In genomic region chr11:59822989-59823566, GRCh38 we compare ENCODE assay signal across 8 cellular contexts. TPM values are rescaled to one million over a fixed set of nuclear protein-coding genes. Genes with fewer than 3 reads are reported as not detected.
DNase-seq lines count a peak whose midpoint lies in the region; ATAC-seq, FAIRE-seq and TF ChIP-seq lines count a peak whose summit lies in the region.

No MANE protein-coding gene starts in this region.

- peak; percentile 62 for FAIRE-seq in TTC549 (lab: Jason Lieb, UNC)

- no CpG with 5 or more reads among the region's 9 CpGs for WGBS in neuronal stem cell (ENCODE audit: extremely low coverage in 2 of 2, insufficient read length in 2 of 2, insufficient replicate concordance in 1 of 2), 2 donors

- TF ChIP-seq CTCF in fibroblast of pulmonary artery (IDR thresholded peaks at IDR 0.05; ENCODE audit: low read length, missing control alignments): peak; percentile 72

- no peaks in the 10 kb centered on the region for H3K27me3 ChIP-seq in CD4-positive, alpha-beta memory T cell (ENCODE audit: insufficient read depth, low read length)
- peaks cover 0 to 18% (median 0%) of the 10 kb centered on the region in 3 experiments for H3K27me3 ChIP-seq in neuronal stem cell (ENCODE audit: control insufficient read depth in 3 of 3, insufficient read depth in 3 of 3, low read depth in 1 of 3, low read length in 3 of 3)

- no peaks in the 10 kb centered on the region for H3K36me3 ChIP-seq in CD4-positive, alpha-beta memory T cell (ENCODE audit: insufficient read depth, low read length)
- H3K36me3 ChIP-seq in neuronal stem cell (replicated peaks in 1 of 2; ENCODE audit: control insufficient read depth in 2 of 2, insufficient read depth in 2 of 2, low read length in 2 of 2): no peaks in the 10 kb centered on the region

- H3K4me3 Mint-ChIP-seq in CD4-positive, alpha-beta memory T cell: peak overlapping the region in 1 of 8 donors; percentile 52

- H3K27ac Mint-ChIP-seq in CD4-positive, alpha-beta memory T cell: peak overlapping the region in 1 of 7 donors; percentile 5

- ATAC-seq in GM18508 (IDR thresholded peaks at IDR 0.05; ENCODE audit: insufficient read depth, unreplicated experiment): peak; percentile 73
- peak; percentile 95 for ATAC-seq in HG02884 (IDR thresholded peaks at IDR 0.05; ENCODE audit: unreplicated experiment)

- H2BK5ac ChIP-seq in neuronal stem cell (ENCODE audit: low read length): no peak overlapping the region

- H2BK120ac ChIP-seq in neuronal stem cell (ENCODE audit: low read depth, low read length): no peak overlapping the region

- no peak overlapping the region for H4K91ac ChIP-seq in neuronal stem cell (ENCODE audit: low read depth, low read length, poor library complexity)

- no peak overlapping the region for H3K4me2 ChIP-seq in neuronal stem cell (ENCODE audit: insufficient read depth, low read length, poor library complexity, severe bottlenecking)

- H3K14ac ChIP-seq in neuronal stem cell (ENCODE audit: low read length): no peak overlapping the region

- H3K9ac ChIP-seq in neuronal stem cell (ENCODE audit: low read depth, low read length, poor library complexity): no peak overlapping the region

- H2AK5ac ChIP-seq in neuronal stem cell (ENCODE audit: low read depth, low read length): no peak overlapping the region

- H3K23ac ChIP-seq in neuronal stem cell (ENCODE audit: low read depth, low read length, poor library complexity): no peak overlapping the region

- no peak overlapping the region for H3K18ac ChIP-seq in neuronal stem cell (ENCODE audit: low read length)

- H3K27me3 Mint-ChIP-seq in CD4-positive, alpha-beta memory T cell: no peaks in the 10 kb centered on the region

- H3K9me3 ChIP-seq in CD4-positive, alpha-beta memory T cell (ENCODE audit: control insufficient read depth in 1 of 2, low read length in 2 of 2): no peaks in the 10 kb centered on the region
- no peaks in the 10 kb centered on the region for H3K9me3 ChIP-seq in neuronal stem cell (replicated peaks in 1 of 2; ENCODE audit: control insufficient read depth in 2 of 2, insufficient read depth in 1 of 2, low read depth in 1 of 2, low read length in 2 of 2)

- no peaks in the 10 kb centered on the region for H3K4me1 ChIP-seq in CD4-positive, alpha-beta memory T cell (ENCODE audit: insufficient read depth, low read length)
- no peaks in the 10 kb centered on the region for H3K4me1 ChIP-seq in neuronal stem cell (ENCODE audit: control insufficient read depth in 2 of 2, insufficient read depth in 1 of 2, low read depth in 1 of 2, low read length in 2 of 2)

- CTCF ChIA-PET in CD4-positive, alpha-beta memory T cell (lab: Charles Lee; ENCODE audit: partially characterized antibody): interaction anchor here (0.6 to 3.6 kb wide), 9 partner anchors 9 to 428 kb away, joined by 3 to 22 read pairs (median 3); no protein-coding TSS in a partner anchor

- H3K9me3 Mint-ChIP-seq in CD4-positive, alpha-beta memory T cell: peaks cover 0 to 1% (median 0%) of the 10 kb centered on the region in 8 donors

- no peaks in the 10 kb centered on the region for H3K79me1 ChIP-seq in neuronal stem cell (ENCODE audit: low read depth, low read length)

- POLR2A ChIA-PET in CD4-positive, alpha-beta memory T cell (lab: Charles Lee; ENCODE audit: partially characterized antibody): no interaction called here

- H3K4me1 Mint-ChIP-seq in CD4-positive, alpha-beta memory T cell: peaks cover 6 to 14% (median 11%) of the 10 kb centered on the region in 4 donors

- H2BK15ac ChIP-seq in neuronal stem cell (ENCODE audit: low read length): no peak overlapping the region

- H3K4me3 ChIP-seq in CD4-positive, alpha-beta memory T cell (ENCODE audit: low read length in 2 of 2): no peak overlapping the region
- no peak overlapping the region for H3K4me3 ChIP-seq in fibroblast of pulmonary artery (replicated peaks; ENCODE audit: low read depth, low read length)
- no peak overlapping the region for H3K4me3 ChIP-seq in neuronal stem cell (ENCODE audit: low read length in 2 of 2)

- H3K36me3 Mint-ChIP-seq in CD4-positive, alpha-beta memory T cell: no peaks in the 10 kb centered on the region

- peak; percentile 26 to 39 (median 33) for DNase-seq in CD4-positive, alpha-beta memory T cell
- peak; percentile 53 for DNase-seq in NCI-H146 (lab: John Stamatoyannopoulos, UW)
- DNase-seq in fibroblast of pulmonary artery (ENCODE audit: low read depth): peak; percentile 79
- peak; percentile 30 for DNase-seq in neuronal stem cell (ENCODE audit: low spot score)
- no peak for DNase-seq in stimulated activated CD8-positive, alpha-beta memory T cell treated with anti-CD3 and anti-CD28 coated beads, Interleukin-4, amount 100 ng/mL, for 48 hours

- H4K8ac ChIP-seq in neuronal stem cell (ENCODE audit: low read depth, low read length): no peak overlapping the region

- H3K4ac ChIP-seq in neuronal stem cell (ENCODE audit: low read length): no peak overlapping the region

- no peak overlapping the region for H2BK12ac ChIP-seq in neuronal stem cell (ENCODE audit: low read length)

- intact Hi-C loops in CD4-positive, alpha-beta memory T cell (cut with micrococcal nuclease): loop anchor here (1.0 to 5.0 kb wide), 2 partner anchors 34 to 444 kb away; no protein-coding TSS in a partner anchor

- no peak overlapping the region for H2AFZ ChIP-seq in neuronal stem cell (ENCODE audit: low read length)

- H3K27ac ChIP-seq in CD4-positive, alpha-beta memory T cell (ENCODE audit: low read depth, low read length): no peak overlapping the region
- H3K27ac ChIP-seq in neuronal stem cell (replicated peaks; ENCODE audit: low read length): no peak overlapping the region

RNA-seq across cellular contexts. Expression of gene MRPL16, which starts 12.5 kb away (rescaled TPM):
- total RNA-seq in CD4-positive, alpha-beta memory T cell: 10 to 100 TPM; 33.2 to 35.9 TPM
- 10 to 100 TPM; 85.6 to 92.2 TPM for polyA plus RNA-seq in CD4-positive, alpha-beta memory T cell
- polyA plus RNA-seq in neuronal stem cell (2013, experiment 1 of 2): 42.5 TPM
- 41.2 TPM for polyA plus RNA-seq in neuronal stem cell (2013, experiment 2 of 2)

RNA-seq across cellular contexts. Expression of gene CBLIF, which starts 22.2 kb away (rescaled TPM):
- not detected for total RNA-seq in CD4-positive, alpha-beta memory T cell
- polyA plus RNA-seq in CD4-positive, alpha-beta memory T cell: not detected
- polyA plus RNA-seq in neuronal stem cell (2013, experiment 1 of 2): not detected
- not detected for polyA plus RNA-seq in neuronal stem cell (2013, experiment 2 of 2)

RNA-seq across cellular contexts. Expression of gene TCN1, which starts 43.2 kb away (rescaled TPM):
- under 1 TPM; 0.38 to 0.42 TPM for total RNA-seq in CD4-positive, alpha-beta memory T cell
- polyA plus RNA-seq in CD4-positive, alpha-beta memory T cell: not detected
- not detected for polyA plus RNA-seq in neuronal stem cell (2013, experiment 1 of 2)
- not detected for polyA plus RNA-seq in neuronal stem cell (2013, experiment 2 of 2)

RNA-seq across cellular contexts. Expression of gene OOSP3, which starts 55.5 kb away (rescaled TPM):
- total RNA-seq in CD4-positive, alpha-beta memory T cell: not detected
- polyA plus RNA-seq in CD4-positive, alpha-beta memory T cell: not detected
- not detected for polyA plus RNA-seq in neuronal stem cell (2013, experiment 1 of 2)
- polyA plus RNA-seq in neuronal stem cell (2013, experiment 2 of 2): not detected
